ENCODE assay signal across 11 cellular contexts in genomic region chr11:57071829-57072228, GRCh38.
A peak's percentile ranks its signal among the peaks of the same experiment; 100 is the strongest.
DNase-seq lines count a peak whose midpoint lies in the region; ATAC-seq and TF ChIP-seq lines count a peak whose summit lies in the region.
"Had no signal": no experiment of that assay in that cellular context is flagged by ENCODE, and none has a peak within 500 bp of the region (broad histone marks: within the 10 kb centered on the region; RNA-seq: fewer than 3 reads in every experiment).

No MANE protein-coding gene starts in this region.

- peak overlapping the region; percentile 45 for H3K27ac ChIP-seq in osteoblast (ENCODE audit: low read depth, low read length)
- no peak overlapping the region for H3K27ac ChIP-seq in body of pancreas
- H3K27ac ChIP-seq: neutrophil had no signal

- no peaks in the 10 kb centered on the region for H3K79me2 ChIP-seq in osteoblast (ENCODE audit: insufficient read depth, low read length)

- ATAC-seq in body of pancreas (no peak), HG03354 (IDR thresholded peaks at IDR 0.05; ENCODE audit: poor library complexity, severe bottlenecking, unreplicated experiment) (no peak)

- peak overlapping the region; percentile 6 for H3K4me2 ChIP-seq in osteoblast (ENCODE audit: insufficient read depth, low read length)

- no peak overlapping the region for H3K4me3 ChIP-seq in epithelial cell of esophagus (ENCODE audit: low read length)
- no peak overlapping the region for H3K4me3 ChIP-seq in osteoblast (ENCODE audit: insufficient read depth, low read length)
- H3K4me3 ChIP-seq in body of pancreas: no peak overlapping the region

- H2AFZ ChIP-seq in osteoblast (ENCODE audit: low read length): no peak overlapping the region

- no peaks in the 10 kb centered on the region for H3K9me3 ChIP-seq in osteoblast (ENCODE audit: low read depth, low read length)
- no peaks in the 10 kb centered on the region for H3K9me3 ChIP-seq in body of pancreas
- H3K9me3 ChIP-seq: neutrophil had no signal

- H3K27me3 ChIP-seq in osteoblast (ENCODE audit: insufficient read depth, low read length) (no peaks in the 10 kb centered on the region), body of pancreas (no peaks in the 10 kb centered on the region)
- H3K27me3 ChIP-seq: neutrophil had no signal

- intact Hi-C loops in body of pancreas (cut with DNase I): no loop called here

- H3K4me1 ChIP-seq in osteoblast (ENCODE audit: insufficient read depth, low read length) (peaks cover 15% of the 10 kb centered on the region), body of pancreas (no peaks in the 10 kb centered on the region)

- DNase-seq in AG08396 (ENCODE audit: low spot score) (peak; percentile 28), HS-5 (ENCODE audit: low read depth) (peak; percentile 23), epithelial cell of esophagus (ENCODE audit: low read depth) (peak; percentile 78), osteoblast (ENCODE audit: insufficient read length, low spot score, missing footprints) (no peak), body of pancreas (no peak), OCI-M2 (lab: John Stamatoyannopoulos, UW; ENCODE audit: unreplicated experiment) (no peak)
- DNase-seq in stimulated activated CD4-positive, alpha-beta T cell treated with anti-CD3 and anti-CD28 coated beads, Interleukin-1b, Interleukin-23, amount 100 ng/mL, for 48 hours: no peak
- DNase-seq: stimulated activated CD4-positive, alpha-beta T cell treated with anti-CD3 and anti-CD28 coated beads, Interleukin-4, amount 100 ng/mL, for 24 hours; T-helper 9 cell had no signal

- no peak for TF ChIP-seq POLR2A in body of pancreas (IDR thresholded peaks at IDR 0.05)

- H3K36me3 ChIP-seq in osteoblast (ENCODE audit: insufficient read depth, low read length) (no peaks in the 10 kb centered on the region), body of pancreas (replicated peaks in 1 of 2; ENCODE audit: insufficient read depth in 1 of 2, low read depth in 2 of 2) (no peaks in the 10 kb centered on the region)
- H3K36me3 ChIP-seq: neutrophil had no signal

- H4K20me1 ChIP-seq in osteoblast (ENCODE audit: insufficient read depth, low read length): no peaks in the 10 kb centered on the region

- TF ChIP-seq CTCF in epithelial cell of esophagus (IDR thresholded peaks at IDR 0.05; ENCODE audit: insufficient read depth, low read depth, low read length, missing control alignments) (no peak), osteoblast (IDR thresholded peaks at IDR 0.05; ENCODE audit: extremely low read depth, low read depth, low read length) (no peak), body of pancreas (IDR thresholded peaks at IDR 0.05) (no peak)

Comparison
In these comparisons a context has a peak if more than half of its experiments do, and no peak if none do; other contexts are left out.
1. DNase-seq: peak in AG08396 (single experiment), HS-5 (single experiment) and epithelial cell of esophagus (single experiment); none in osteoblast (single experiment), body of pancreas (0 of 4), stimulated activated CD4-positive, alpha-beta T cell treated with anti-CD3 and anti-CD28 coated beads, Interleukin-1b, Interleukin-23, amount 100 ng/mL, for 48 hours (single experiment) and OCI-M2 (single experiment).